Comparison of ENCODE assay signal across 18 cellular contexts in the genomic region with DNA sequence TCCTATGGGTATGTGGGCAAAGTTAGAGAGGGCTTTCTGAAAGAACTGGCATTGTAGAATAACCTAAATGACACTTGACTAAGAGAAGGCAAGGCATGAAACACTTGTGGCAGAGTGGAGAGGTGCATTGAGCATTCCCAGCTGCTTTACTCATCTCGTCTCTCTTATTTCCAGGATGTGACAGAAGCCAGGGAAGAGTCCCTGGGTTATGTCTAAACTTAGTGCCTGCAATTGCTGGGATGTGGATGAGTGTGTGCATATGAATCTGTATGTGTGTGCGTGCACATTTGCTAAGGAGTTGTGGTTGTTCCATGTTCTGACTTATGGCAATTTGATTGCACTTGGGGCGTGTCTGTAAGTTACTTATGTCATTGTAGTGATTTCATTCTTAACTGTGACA.
"Had no signal": no experiment of that assay in that cellular context is flagged by ENCODE, and none has a peak within 500 bp of the region (broad histone marks: within the 10 kb centered on the region; RNA-seq: fewer than 3 reads in every experiment).

No MANE protein-coding gene starts in this region.

- H3K27ac ChIP-seq: lower lobe of right lung, right atrium auricular region, tibial nerve, vagina had no signal

- H3K4me3 Mint-ChIP-seq: activated CD4-positive, alpha-beta memory T cell treated with anti-CD3 and anti-CD28 coated beads for 36 hours; activated naive CD8-positive, alpha-beta T cell; activated T-cell treated with anti-CD3 and anti-CD28 coated beads, Interleukin-2, amount 50 U/mL, for 4 hours; dendritic cell treated with granulocyte-macrophage colony-stimulating factor and Interleukin-4, amounts not matched to agents 40 ng/mL and 50 ng/mL, for 4 days; naive B cell had no signal

- H3K4me2 ChIP-seq: smooth muscle cell had no signal

- H3K36me3 Mint-ChIP-seq: activated CD4-positive, alpha-beta memory T cell treated with anti-CD3 and anti-CD28 coated beads for 36 hours; activated naive CD8-positive, alpha-beta T cell had no signal

- H3K27ac Mint-ChIP-seq: activated CD4-positive, alpha-beta memory T cell treated with anti-CD3 and anti-CD28 coated beads for 36 hours; activated naive CD8-positive, alpha-beta T cell; dendritic cell treated with granulocyte-macrophage colony-stimulating factor and Interleukin-4, amounts not matched to agents 40 ng/mL and 50 ng/mL, for 4 days; naive B cell had no signal

- H3K4me1 ChIP-seq: lower lobe of right lung, right atrium auricular region, tibial nerve, vagina had no signal

- H3K36me3 ChIP-seq: lower lobe of right lung, right atrium auricular region, tibial nerve, vagina had no signal

- H3K27me3 ChIP-seq: right atrium auricular region, tibial nerve, vagina had no signal

- DNase-seq: activated CD4-positive, alpha-beta memory T cell treated with anti-CD3 and anti-CD28 coated beads for 36 hours; activated CD4-positive, alpha-beta T cell treated with anti-CD3 and anti-CD28 coated beads for 1 hour; activated gamma-delta T cell; activated T-cell treated with anti-CD3 and anti-CD28 coated beads, Interleukin-2, amount 50 U/mL, for 4 hours; amygdala; cerebellar nuclear complex; hippocampal formation; kidney glomerular epithelial cell; lower lobe of right lung; midbrain; naive B cell; posterior cingulate gyrus had no signal

- H3K4me3 ChIP-seq: lower lobe of right lung, right atrium auricular region, smooth muscle cell, tibial nerve, vagina had no signal

- H3K9me3 ChIP-seq: lower lobe of right lung, right atrium auricular region, vagina had no signal

- H3K27me3 Mint-ChIP-seq: activated CD4-positive, alpha-beta memory T cell treated with anti-CD3 and anti-CD28 coated beads for 36 hours; activated naive CD8-positive, alpha-beta T cell; dendritic cell treated with granulocyte-macrophage colony-stimulating factor and Interleukin-4, amounts not matched to agents 40 ng/mL and 50 ng/mL, for 4 days; naive B cell had no signal

- ATAC-seq: activated T-cell treated with anti-CD3 and anti-CD28 coated beads, Interleukin-2, amount 50 U/mL, for 4 hours; lower lobe of right lung had no signal
